10 cellular contexts compared by ENCODE assay signal in genomic region chr17:74430385-74430705, GRCh38. TPM values are rescaled to one million over a fixed set of nuclear protein-coding genes. Genes with fewer than 3 reads are reported as not detected.
A peak's percentile ranks its signal among the peaks of the same experiment; 100 is the strongest.
DNase-seq lines count a peak whose midpoint lies in the region; ATAC-seq and TF ChIP-seq lines count a peak whose summit lies in the region.
"Had no signal": no experiment of that assay in that cellular context is flagged by ENCODE, and none has a peak within 500 bp of the region (broad histone marks: within the 10 kb centered on the region; RNA-seq: fewer than 3 reads in every experiment).

No MANE protein-coding gene starts in this region.

- CTCF ChIA-PET in activated CD8-positive, alpha-beta T cell treated with anti-CD3 and anti-CD28 coated beads for 36 hours (lab: Charles Lee), result interaction anchor here (1.3 to 1.5 kb wide), 2 partner anchors 51 to 62 kb away, joined by 3 to 4 read pairs; no protein-coding TSS in a partner anchor
- CTCF ChIA-PET in activated CD8-positive, alpha-beta T cell treated with anti-CD3 and anti-CD28 coated beads, Interleukin-2, amount 10 ng/mL, durations not matched to agents 7 days and 5 days (lab: Charles Lee), result interaction anchor here (0.9 kb wide), 1 partner anchor 102 kb away, joined by 3 read pairs; no protein-coding TSS in a partner anchor

- ATAC-seq in activated CD8-positive, alpha-beta T cell treated with anti-CD3 and anti-CD28 coated beads for 36 hours, result peak; percentile 3
- no peak for ATAC-seq in activated CD8-positive, alpha-beta T cell treated with anti-CD3 and anti-CD28 coated beads, Interleukin-2, amount 10 ng/mL, durations not matched to agents 7 days and 5 days
- no peak for ATAC-seq in HG02623 (IDR thresholded peaks at IDR 0.05; ENCODE audit: unreplicated experiment)

- H3K9me3 Mint-ChIP-seq in activated CD8-positive, alpha-beta T cell treated with anti-CD3 and anti-CD28 coated beads for 36 hours, result no peaks in the 10 kb centered on the region
- H3K9me3 Mint-ChIP-seq in activated CD8-positive, alpha-beta T cell treated with anti-CD3 and anti-CD28 coated beads, Interleukin-2, amount 10 ng/mL, durations not matched to agents 7 days and 5 days (ENCODE audit: insufficient read depth), result no peaks in the 10 kb centered on the region

- H3K27me3 Mint-ChIP-seq in activated CD8-positive, alpha-beta T cell treated with anti-CD3 and anti-CD28 coated beads for 36 hours, result peaks cover 36% of the 10 kb centered on the region
- peaks cover 46% of the 10 kb centered on the region for H3K27me3 Mint-ChIP-seq in activated CD8-positive, alpha-beta T cell treated with anti-CD3 and anti-CD28 coated beads, Interleukin-2, amount 10 ng/mL, durations not matched to agents 7 days and 5 days (ENCODE audit: low read depth)

- H3K9me3 ChIP-seq in mesodermal cell (ENCODE audit: control insufficient read depth, low read length), result no peaks in the 10 kb centered on the region
- H3K9me3 ChIP-seq in thyroid gland, result no peaks in the 10 kb centered on the region

- no peak for TF ChIP-seq CTCF in activated CD8-positive, alpha-beta T cell treated with anti-CD3 and anti-CD28 coated beads for 36 hours (IDR thresholded peaks at IDR 0.05)
- TF ChIP-seq CTCF in thyroid gland (IDR thresholded peaks at IDR 0.05), result no peak

- intact Hi-C loops in activated CD8-positive, alpha-beta T cell treated with anti-CD3 and anti-CD28 coated beads for 36 hours (cut with micrococcal nuclease), result no loop called here
- intact Hi-C loops in thyroid gland (cut with DNase I), result no loop called here

- H3K36me3 ChIP-seq in mesodermal cell (ENCODE audit: control insufficient read depth, insufficient read depth, low read length) (peaks cover 10% of the 10 kb centered on the region), thyroid gland (no peaks in the 10 kb centered on the region)

- no peaks in the 10 kb centered on the region for H3K27me3 ChIP-seq in thyroid gland

- H3K27ac Mint-ChIP-seq in activated CD8-positive, alpha-beta T cell treated with anti-CD3 and anti-CD28 coated beads for 36 hours, result no peak overlapping the region
- no peak overlapping the region for H3K27ac Mint-ChIP-seq in activated CD8-positive, alpha-beta T cell treated with anti-CD3 and anti-CD28 coated beads, Interleukin-2, amount 10 ng/mL, durations not matched to agents 7 days and 5 days

- no peaks in the 10 kb centered on the region for H3K36me3 Mint-ChIP-seq in activated CD8-positive, alpha-beta T cell treated with anti-CD3 and anti-CD28 coated beads for 36 hours (ENCODE audit: low read depth)
- no peaks in the 10 kb centered on the region for H3K36me3 Mint-ChIP-seq in activated CD8-positive, alpha-beta T cell treated with anti-CD3 and anti-CD28 coated beads, Interleukin-2, amount 10 ng/mL, durations not matched to agents 7 days and 5 days (ENCODE audit: low read depth)

- 1 to 8% methylated on average over 10 to 12 of the region's 13 CpGs for WGBS in mesodermal cell (ENCODE audit: insufficient coverage in 2 of 2), 2 experiments
- 20 to 27% methylated on average over 9 to 13 of the region's 13 CpGs for WGBS in thyroid gland, 2 donors

- POLR2A ChIA-PET in activated CD8-positive, alpha-beta T cell treated with anti-CD3 and anti-CD28 coated beads for 36 hours (lab: Charles Lee), result no interaction called here
- POLR2A ChIA-PET in activated CD8-positive, alpha-beta T cell treated with anti-CD3 and anti-CD28 coated beads, Interleukin-2, amount 10 ng/mL, durations not matched to agents 7 days and 5 days (lab: Charles Lee), result no interaction called here

- TF ChIP-seq POLR2A in thyroid gland (IDR thresholded peaks at IDR 0.05), result peak in 1 of 2 donors; percentile 75

- H3K4me1 Mint-ChIP-seq in activated CD8-positive, alpha-beta T cell treated with anti-CD3 and anti-CD28 coated beads for 36 hours (ENCODE audit: low read depth), result peaks cover 13% of the 10 kb centered on the region
- peaks cover 8% of the 10 kb centered on the region for H3K4me1 Mint-ChIP-seq in activated CD8-positive, alpha-beta T cell treated with anti-CD3 and anti-CD28 coated beads, Interleukin-2, amount 10 ng/mL, durations not matched to agents 7 days and 5 days (ENCODE audit: low read depth)

- H3K4me1 ChIP-seq in mesodermal cell (ENCODE audit: control insufficient read depth, insufficient read depth, low read length, poor library complexity, severe bottlenecking) (peaks cover 35% of the 10 kb centered on the region), thyroid gland (peaks cover 70% of the 10 kb centered on the region in 2 donors)

- peak overlapping the region; percentile 21 for H3K4me3 Mint-ChIP-seq in activated CD8-positive, alpha-beta T cell treated with anti-CD3 and anti-CD28 coated beads for 36 hours
- H3K4me3 Mint-ChIP-seq in activated CD8-positive, alpha-beta T cell treated with anti-CD3 and anti-CD28 coated beads, Interleukin-2, amount 10 ng/mL, durations not matched to agents 7 days and 5 days, result no peak overlapping the region

- H3K4me3 ChIP-seq in mesodermal cell (ENCODE audit: extremely low read depth, insufficient read depth, low read length, poor library complexity, severe bottlenecking) (peak overlapping the region; percentile 82), thyroid gland (replicated peaks in 1 of 3) (peak overlapping the region in 1 of 3 donors; percentile 63)

- no peak for DNase-seq in activated CD8-positive, alpha-beta T cell treated with anti-CD3 and anti-CD28 coated beads for 36 hours
- DNase-seq in activated CD8-positive, alpha-beta T cell treated with anti-CD3 and anti-CD28 coated beads, Interleukin-2, amount 10 ng/mL, durations not matched to agents 7 days and 5 days, result no peak
- DNase-seq in caudate nucleus (lab: John Stamatoyannopoulos, UW), result no peak
- no peak for DNase-seq in thyroid gland
- DNase-seq in GM19238 (ENCODE audit: insufficient read length, low spot score), result no peak
- no peak for DNase-seq in effector CD4-positive, alpha-beta T cell
- DNase-seq: activated CD4-positive, alpha-beta T cell treated with anti-CD3 and anti-CD28 coated beads for 1 hour had no signal

- H3K27ac ChIP-seq in caudate nucleus (ENCODE audit: low read depth, low read length) (peak overlapping the region; percentile 91), mesodermal cell (ENCODE audit: low read depth, low read length, severe bottlenecking) (peak overlapping the region; percentile 96), thyroid gland (peak overlapping the region; percentile 89 to 99 (median 96))

RNA-seq across cellular contexts. Expression of gene GPRC5C, which starts 1.5 kb away (rescaled TPM):
- total RNA-seq in activated CD8-positive, alpha-beta T cell treated with anti-CD3 and anti-CD28 coated beads for 36 hours, result 1 to 10 TPM; 1.2 to 2.0 TPM
- total RNA-seq in activated CD8-positive, alpha-beta T cell treated with anti-CD3 and anti-CD28 coated beads, Interleukin-2, amount 10 ng/mL, durations not matched to agents 7 days and 5 days, result under 1 TPM in 1 of 2 experiments, not detected in 1; 0.32 TPM
- 131 TPM for polyA plus RNA-seq in mesodermal cell (2013, experiment 1 of 2)
- 126 TPM for polyA plus RNA-seq in mesodermal cell (2013, experiment 2 of 2)
- total RNA-seq in thyroid gland, result 100 to 1,000 TPM in 3 of 4 donors, 10 to 100 TPM in 1; 73.2 to 194 (median 163) TPM

RNA-seq across cellular contexts. Expression of gene CD300A, which starts 36.1 kb away (rescaled TPM):
- 1 to 10 TPM; 2.2 to 2.4 TPM for total RNA-seq in activated CD8-positive, alpha-beta T cell treated with anti-CD3 and anti-CD28 coated beads for 36 hours
- 1 to 10 TPM; 2.1 to 2.8 TPM for total RNA-seq in activated CD8-positive, alpha-beta T cell treated with anti-CD3 and anti-CD28 coated beads, Interleukin-2, amount 10 ng/mL, durations not matched to agents 7 days and 5 days
- not detected for polyA plus RNA-seq in mesodermal cell (2013, experiment 1 of 2)
- polyA plus RNA-seq in mesodermal cell (2013, experiment 2 of 2), result not detected
- 1 to 10 TPM in 2 of 4 donors, under 1 TPM in 2; 0.78 to 5.8 (median 2.1) TPM for total RNA-seq in thyroid gland
- polyA plus RNA-seq: BJ had no signal

Comparison
In these comparisons a context has a peak if more than half of its experiments do, and no peak if none do; other contexts are left out.
1. RNA of gene GPRC5C, which starts 1.5 kb away (total RNA-seq): 73.2 to 194 TPM in thyroid gland; 1.2 to 2.0 TPM in activated CD8-positive, alpha-beta T cell treated with anti-CD3 and anti-CD28 coated beads for 36 hours and 0.32 TPM in activated CD8-positive, alpha-beta T cell treated with anti-CD3 and anti-CD28 coated beads, Interleukin-2, amount 10 ng/mL, durations not matched to agents 7 days and 5 days; every median in the first group is over 10 times any median in the second.
2. Peak in every context shown above with its lines, with median percentiles within 50 percentile points of each other: H3K27ac ChIP-seq.